10 cellular contexts compared by ENCODE assay signal in the genomic region with DNA sequence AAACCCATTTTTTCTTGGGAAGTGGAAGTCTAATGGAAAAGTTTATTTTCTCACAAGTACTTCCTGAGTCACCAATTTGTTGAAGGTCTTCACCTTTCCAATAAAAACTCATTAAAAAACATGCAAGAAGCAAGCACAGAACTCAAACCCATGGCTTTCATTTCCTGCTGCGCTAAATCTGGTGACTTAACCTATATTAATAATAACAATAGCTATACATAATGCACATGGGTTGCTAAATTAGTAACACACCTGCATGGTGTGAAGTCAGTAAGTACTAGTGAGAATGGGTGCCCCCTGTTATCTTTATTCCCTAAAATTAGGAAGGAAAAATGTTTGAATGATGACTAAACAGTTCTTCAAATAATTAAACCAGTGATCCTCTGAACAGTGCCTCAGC. TPM values are rescaled to one million over a fixed set of nuclear protein-coding genes. Genes with fewer than 3 reads are reported as not detected.
DNase-seq lines count a peak whose midpoint lies in the region; ATAC-seq and TF ChIP-seq lines count a peak whose summit lies in the region.
"Had no signal": no experiment of that assay in that cellular context is flagged by ENCODE, and none has a peak within 500 bp of the region (broad histone marks: within the 10 kb centered on the region; RNA-seq: fewer than 3 reads in every experiment).

No MANE protein-coding gene starts in this region.

- no peak for ATAC-seq in stimulated activated effector memory CD8-positive, alpha-beta T cell treated with anti-CD3 and anti-CD28 coated beads, Interleukin-12 subunit alpha, Interleukin-12 subunit beta, amount 100 ng/mL, for 72 hours

- intact Hi-C loops in activated CD4-positive, alpha-beta T cell treated with anti-CD3 and anti-CD28 coated beads, Interleukin-2, amount 10 ng/mL, durations not matched to agents 24 days and 14 days (cut with micrococcal nuclease): no loop called here
- intact Hi-C loops in esophagus squamous epithelium (cut with DNase I) (no loop called here), tibial artery (cut with DNase I; ENCODE audit: low total_unique reads) (no loop called here)

- H3K4me3 ChIP-seq in SU-DHL-6 (ENCODE audit: insufficient read depth, low read length, poor library complexity, severe bottlenecking) (peak overlapping the region; percentile 64), esophagus squamous epithelium (no peak overlapping the region), tibial artery (no peak overlapping the region), MG63 (no peak overlapping the region)
- H3K4me3 ChIP-seq: SK-N-MC had no signal

- H3K27me3 ChIP-seq in SU-DHL-6 (ENCODE audit: low read length) (no peaks in the 10 kb centered on the region), esophagus squamous epithelium (no peaks in the 10 kb centered on the region), tibial artery (no peaks in the 10 kb centered on the region), MG63 (no peaks in the 10 kb centered on the region)

- H3K4me1 Mint-ChIP-seq in activated CD4-positive, alpha-beta T cell treated with anti-CD3 and anti-CD28 coated beads, Interleukin-2, amount 10 ng/mL, durations not matched to agents 24 days and 14 days: peaks cover 66% of the 10 kb centered on the region
- H3K4me1 Mint-ChIP-seq in stimulated activated effector memory CD8-positive, alpha-beta T cell treated with anti-CD3 and anti-CD28 coated beads, Interleukin-12 subunit alpha, Interleukin-12 subunit beta, amount 100 ng/mL, for 72 hours: peaks cover 79% of the 10 kb centered on the region

- H3K9me3 ChIP-seq in SU-DHL-6 (ENCODE audit: insufficient read depth, low read length) (no peaks in the 10 kb centered on the region), esophagus squamous epithelium (no peaks in the 10 kb centered on the region), tibial artery (no peaks in the 10 kb centered on the region), MG63 (no peaks in the 10 kb centered on the region)

- H3K36me3 ChIP-seq in SU-DHL-6 (ENCODE audit: low read length): no peaks in the 10 kb centered on the region
- H3K36me3 ChIP-seq in esophagus squamous epithelium: peaks cover 0 to 26% (median 0%) of the 10 kb centered on the region in 3 donors
- peaks cover 0 to 1% (median under 1%) of the 10 kb centered on the region in 3 donors for H3K36me3 ChIP-seq in tibial artery
- no peaks in the 10 kb centered on the region; the same call in 1 of the 2 replicates for H3K36me3 ChIP-seq in MG63

- peak overlapping the region; percentile 93 for H3K27ac ChIP-seq in SU-DHL-6 (ENCODE audit: low read depth, low read length)
- H3K27ac ChIP-seq in esophagus squamous epithelium: peak overlapping the region; percentile 37 to 100 (median 86)
- no peak overlapping the region for H3K27ac ChIP-seq in tibial artery
- H3K27ac ChIP-seq: SK-N-MC had no signal

- H3K9ac ChIP-seq in SU-DHL-6 (ENCODE audit: low read length): peak overlapping the region; percentile 72

- DNase-seq in activated CD4-positive, alpha-beta T cell treated with anti-CD3 and anti-CD28 coated beads, Interleukin-2, amount 10 ng/mL, durations not matched to agents 24 days and 14 days: no peak
- no peak for DNase-seq in activated CD4-positive, alpha-beta T cell treated with anti-CD3 and anti-CD28 coated beads, Interleukin-2, amount 50 U/mL, for 1 hour
- DNase-seq in esophagus squamous epithelium (lab: John Stamatoyannopoulos, UW): no peak
- no peak for DNase-seq in stimulated activated effector memory CD8-positive, alpha-beta T cell treated with anti-CD3 and anti-CD28 coated beads, Interleukin-12 subunit alpha, Interleukin-12 subunit beta, amount 100 ng/mL, for 72 hours (ENCODE audit: low spot score in 2 of 2)
- DNase-seq in NCI-H2171 (lab: John Stamatoyannopoulos, UW): no peak
- no peak for DNase-seq in tibial artery
- DNase-seq in MG63: no peak
- DNase-seq: NCI-H1417 had no signal

- peak overlapping the region; percentile 91 for H3K27ac Mint-ChIP-seq in activated CD4-positive, alpha-beta T cell treated with anti-CD3 and anti-CD28 coated beads, Interleukin-2, amount 10 ng/mL, durations not matched to agents 24 days and 14 days
- H3K27ac Mint-ChIP-seq in stimulated activated effector memory CD8-positive, alpha-beta T cell treated with anti-CD3 and anti-CD28 coated beads, Interleukin-12 subunit alpha, Interleukin-12 subunit beta, amount 100 ng/mL, for 72 hours: peak overlapping the region; percentile 99

- 69 to 85% methylated on average over 1 of the region's 1 CpG for WGBS in esophagus squamous epithelium, 2 donors

- peaks cover 83% of the 10 kb centered on the region for H3K79me2 ChIP-seq in SU-DHL-6 (ENCODE audit: insufficient read depth, low read length)

- no peak for TF ChIP-seq POLR2A in esophagus squamous epithelium (IDR thresholded peaks at IDR 0.05)

- H4K20me1 ChIP-seq in SU-DHL-6 (ENCODE audit: low read depth, low read length): no peaks in the 10 kb centered on the region

- no peaks in the 10 kb centered on the region for H3K9me3 Mint-ChIP-seq in activated CD4-positive, alpha-beta T cell treated with anti-CD3 and anti-CD28 coated beads, Interleukin-2, amount 10 ng/mL, durations not matched to agents 24 days and 14 days
- no peaks in the 10 kb centered on the region for H3K9me3 Mint-ChIP-seq in stimulated activated effector memory CD8-positive, alpha-beta T cell treated with anti-CD3 and anti-CD28 coated beads, Interleukin-12 subunit alpha, Interleukin-12 subunit beta, amount 100 ng/mL, for 72 hours

- no peak overlapping the region for H2AFZ ChIP-seq in SU-DHL-6 (ENCODE audit: low read depth, low read length, severe bottlenecking)

- H3F3A ChIP-seq in SU-DHL-6 (ENCODE audit: insufficient read depth): peaks cover 67% of the 10 kb centered on the region; the same call in 1 of the 2 replicates

- H3K4me1 ChIP-seq in esophagus squamous epithelium (peaks cover 34 to 84% (median 36%) of the 10 kb centered on the region in 3 donors), tibial artery (peaks cover 0 to 38% (median 24%) of the 10 kb centered on the region in 4 donors)

- H3K27me3 Mint-ChIP-seq in activated CD4-positive, alpha-beta T cell treated with anti-CD3 and anti-CD28 coated beads, Interleukin-2, amount 10 ng/mL, durations not matched to agents 24 days and 14 days: no peaks in the 10 kb centered on the region

- peak overlapping the region; percentile 81 for H3K4me2 ChIP-seq in SU-DHL-6 (ENCODE audit: low read depth, low read length, poor library complexity, severe bottlenecking)

- TF ChIP-seq CTCF in SU-DHL-6 (IDR thresholded peaks at IDR 0.05; ENCODE audit: insufficient read depth, low read length, poor library complexity, severe bottlenecking) (no peak), esophagus squamous epithelium (IDR thresholded peaks at IDR 0.05) (no peak), tibial artery (IDR thresholded peaks at IDR 0.05) (no peak)

- H3K4me3 Mint-ChIP-seq in activated CD4-positive, alpha-beta T cell treated with anti-CD3 and anti-CD28 coated beads, Interleukin-2, amount 10 ng/mL, durations not matched to agents 24 days and 14 days: peak overlapping the region; percentile 78
- H3K4me3 Mint-ChIP-seq in stimulated activated effector memory CD8-positive, alpha-beta T cell treated with anti-CD3 and anti-CD28 coated beads, Interleukin-12 subunit alpha, Interleukin-12 subunit beta, amount 100 ng/mL, for 72 hours: peak overlapping the region; percentile 73

- no peaks in the 10 kb centered on the region for H3K9me2 ChIP-seq in SU-DHL-6 (replicated peaks; ENCODE audit: insufficient read depth, low read length)

- H3K36me3 Mint-ChIP-seq in activated CD4-positive, alpha-beta T cell treated with anti-CD3 and anti-CD28 coated beads, Interleukin-2, amount 10 ng/mL, durations not matched to agents 24 days and 14 days (ENCODE audit: low read depth): peaks cover 37% of the 10 kb centered on the region
- H3K36me3 Mint-ChIP-seq in stimulated activated effector memory CD8-positive, alpha-beta T cell treated with anti-CD3 and anti-CD28 coated beads, Interleukin-12 subunit alpha, Interleukin-12 subunit beta, amount 100 ng/mL, for 72 hours: peaks cover 77% of the 10 kb centered on the region

RNA-seq across cellular contexts. Expression of a gene that starts 52.3 kb away (rescaled TPM):
- 160 and 181 TPM in 2 replicates for total RNA-seq in activated CD4-positive, alpha-beta T cell treated with anti-CD3 and anti-CD28 coated beads, Interleukin-2, amount 10 ng/mL, durations not matched to agents 24 days and 14 days
- total RNA-seq in esophagus squamous epithelium: 10 to 100 TPM; 66.3 to 92.3 (median 83.4) TPM
- 53.3 and 72.1 TPM in 2 replicates for total RNA-seq in MG63 (2014; rRNA removed; shearing (Covaris generic); ENCODE audit: low replicate concordance)

Comparison
In these comparisons a context has a peak if more than half of its experiments do, and no peak if none do; other contexts are left out.
1. H3K27ac ChIP-seq: peak in SU-DHL-6 (single experiment) and esophagus squamous epithelium (4 of 4); none in tibial artery (0 of 2).